27 cellular contexts compared by ENCODE assay signal in genomic region chr7:6035165-6035564, GRCh38. TPM values are rescaled to one million over a fixed set of nuclear protein-coding genes. Genes with fewer than 3 reads are reported as not detected.
A peak's percentile ranks its signal among the peaks of the same experiment; 100 is the strongest.
DNase-seq lines count a peak whose midpoint lies in the region; ATAC-seq, FAIRE-seq and TF ChIP-seq lines count a peak whose summit lies in the region.
"Had no signal": no experiment of that assay in that cellular context is flagged by ENCODE, and none has a peak within 500 bp of the region (broad histone marks: within the 10 kb centered on the region; RNA-seq: fewer than 3 reads in every experiment).

No MANE protein-coding gene starts in this region.

- H3K36me3 Mint-ChIP-seq in H9 (ENCODE audit: insufficient read depth in 1 of 3, low read depth in 3 of 3) (peaks cover 37 to 85% (median 77%) of the 10 kb centered on the region in 3 experiments), endodermal cell (ENCODE audit: low read depth) (peaks cover 74% of the 10 kb centered on the region)

- H3K27me3 ChIP-seq in H9 (ENCODE audit: insufficient read depth, low read length) (no peaks in the 10 kb centered on the region), endodermal cell (ENCODE audit: control insufficient read depth, insufficient read depth, low read length, poor library complexity, severe bottlenecking) (no peaks in the 10 kb centered on the region), trophoblast cell (ENCODE audit: insufficient read depth, low read length) (no peaks in the 10 kb centered on the region), WERI-Rb-1 (ENCODE audit: insufficient read depth, low read depth, severe bottlenecking) (no peaks in the 10 kb centered on the region)
- H3K27me3 ChIP-seq: BE2C; BLaER1 treated with 17β-estradiol and CSF1 and Interleukin-3, amounts not matched to agents 10 nM and 100 nM had no signal

- no peak overlapping the region for H4K12ac ChIP-seq in trophoblast cell (ENCODE audit: low read depth, low read length)

- DNase-seq in H9 = no peak
- DNase-seq in endodermal cell = peak; percentile 30
- DNase-seq in trophoblast cell = no peak
- no peak for DNase-seq in urothelium cell line (ENCODE audit: low spot score)
- no peak for DNase-seq in WERI-Rb-1
- DNase-seq: 8988T; ACHN; AML-193; BE2C; CD4-positive, alpha-beta T cell; CD8-positive, alpha-beta memory T cell; DMS 273 treated with DMSO at 0.1 percent for 48 hours; DMS79; EL; GDM1; GM23248; HFFc6 had no signal

- WGBS in H9 (ENCODE audit: extremely low coverage, insufficient read length, low lambda C conversion rate) = no CpG with 5 or more reads among the region's 10 CpGs
- WGBS in endodermal cell (ENCODE audit: insufficient coverage in 1 of 2, insufficient read length in 1 of 2), 2 experiments = 96% methylated on average over 9 to 10 of the region's 10 CpGs
- WGBS in trophoblast cell (ENCODE audit: extremely low coverage, insufficient coverage, insufficient read length) = no CpG with 5 or more reads among the region's 10 CpGs

- 0 out of 2 replicates have a peak, but pooled peaks cover 2% of the 10 kb centered on the region for H3K79me2 ChIP-seq in H9 (ENCODE audit: insufficient read depth, low read length)
- H3K79me2 ChIP-seq in trophoblast cell (ENCODE audit: control insufficient read depth, insufficient read depth, low read length, poor library complexity) = no peaks in the 10 kb centered on the region

- H2AK5ac ChIP-seq in H9 (ENCODE audit: insufficient read length, low read length) = no peak overlapping the region
- H2AK5ac ChIP-seq in trophoblast cell (ENCODE audit: low read length) = no peak overlapping the region

- H2BK20ac ChIP-seq in H9 (ENCODE audit: low read depth, low read length, poor library complexity, severe bottlenecking) = no peak overlapping the region

- no peaks in the 10 kb centered on the region for H3K4me1 Mint-ChIP-seq in H9
- no peaks in the 10 kb centered on the region for H3K4me1 Mint-ChIP-seq in endodermal cell

- no peak overlapping the region for H4K8ac ChIP-seq in H9 (replicated peaks; ENCODE audit: insufficient read length, low read depth, low read length)
- H4K8ac ChIP-seq in trophoblast cell (ENCODE audit: low read depth, low read length) = no peak overlapping the region

- no peak overlapping the region for H3K4ac ChIP-seq in H9 (ENCODE audit: low read depth, low read length)
- H3K4ac ChIP-seq in trophoblast cell (ENCODE audit: low read depth, low read length) = no peak overlapping the region

- no peak overlapping the region for H3K23ac ChIP-seq in H9 (ENCODE audit: insufficient read length, low read depth, low read length)
- H3K23ac ChIP-seq in trophoblast cell (ENCODE audit: low read length) = peak overlapping the region; percentile 50

- no peaks in the 10 kb centered on the region for H3K9me3 ChIP-seq in H9 (ENCODE audit: control insufficient read depth, low read depth, low read length)
- H3K9me3 ChIP-seq in endodermal cell (ENCODE audit: control insufficient read depth, low read length) = no peaks in the 10 kb centered on the region
- H3K9me3 ChIP-seq in trophoblast cell (ENCODE audit: insufficient read depth, low read depth, low read length) = peaks cover 4% of the 10 kb centered on the region
- H3K9me3 ChIP-seq in WERI-Rb-1 (ENCODE audit: severe bottlenecking) = no peaks in the 10 kb centered on the region
- H3K9me3 ChIP-seq: A549; BE2C; BLaER1 treated with 17β-estradiol and CSF1 and Interleukin-3, amounts not matched to agents 10 nM and 100 nM; HAP-1 had no signal

- H3K9me3 Mint-ChIP-seq in H9 = no peaks in the 10 kb centered on the region
- no peaks in the 10 kb centered on the region for H3K9me3 Mint-ChIP-seq in endodermal cell
- H3K9me3 Mint-ChIP-seq: CD14-positive monocyte; CD4-positive, alpha-beta T cell; CD8-positive, alpha-beta memory T cell; HFFc6 had no signal

- no peak overlapping the region for H3T11ph ChIP-seq in H9 (ENCODE audit: low read length)

- H3K4me3 ChIP-seq in endodermal cell (ENCODE audit: low read length) (no peak overlapping the region), trophoblast cell (ENCODE audit: low read depth, low read length) (no peak overlapping the region), WERI-Rb-1 (ENCODE audit: low read depth, low read length) (no peak overlapping the region)
- H3K4me3 ChIP-seq: A549; BLaER1 treated with 17β-estradiol and CSF1 and Interleukin-3, amounts not matched to agents 10 nM and 100 nM; GM12878; GM23248; HAP-1 had no signal

- H4K20me1 ChIP-seq in H9 (ENCODE audit: control insufficient read depth, insufficient read depth, insufficient read length) = no peaks in the 10 kb centered on the region

- no peak overlapping the region for H4K5ac ChIP-seq in H9 (ENCODE audit: insufficient read length, low read depth, low read length)

- H3K27ac ChIP-seq in H9 (ENCODE audit: insufficient read length, low read depth, low read length) = no peak overlapping the region
- H3K27ac ChIP-seq in endodermal cell (ENCODE audit: low read depth, low read length) = no peak overlapping the region
- H3K27ac ChIP-seq in trophoblast cell (ENCODE audit: low read depth, low read length) = no peak overlapping the region
- H3K27ac ChIP-seq in WERI-Rb-1 = no peak overlapping the region
- H3K27ac ChIP-seq: A549; BLaER1 treated with 17β-estradiol and CSF1 and Interleukin-3, amounts not matched to agents 10 nM and 100 nM; GM23248 had no signal

- H3K4me1 ChIP-seq in H9 (ENCODE audit: insufficient read depth, low read length) = no peaks in the 10 kb centered on the region
- H3K4me1 ChIP-seq in endodermal cell (ENCODE audit: control insufficient read depth, insufficient read depth, low read length) = no peaks in the 10 kb centered on the region
- no peaks in the 10 kb centered on the region for H3K4me1 ChIP-seq in trophoblast cell (ENCODE audit: control insufficient read depth in 1 of 2, insufficient read depth in 2 of 2, low read length in 2 of 2)
- H3K4me1 ChIP-seq: A549; BE2C; BLaER1 treated with 17β-estradiol and CSF1 and Interleukin-3, amounts not matched to agents 10 nM and 100 nM; HAP-1 had no signal

- H3K79me1 ChIP-seq in H9 (ENCODE audit: insufficient read depth, low read depth, low read length, poor library complexity, severe bottlenecking) (peaks cover 14% of the 10 kb centered on the region), trophoblast cell (ENCODE audit: low read length) (no peaks in the 10 kb centered on the region)

- peak overlapping the region in 2 of 3 experiments; percentile 18 to 89; a peak in 3 of 7 replicates for H3K27ac Mint-ChIP-seq in H9
- no peak overlapping the region for H3K27ac Mint-ChIP-seq in endodermal cell
- H3K27ac Mint-ChIP-seq: HFFc6 had no signal

- H3K14ac ChIP-seq in H9 (ENCODE audit: insufficient read depth, low read length) (no peak overlapping the region), trophoblast cell (ENCODE audit: low read length) (no peak overlapping the region)

- H2BK5ac ChIP-seq in H9 (ENCODE audit: insufficient read length, low read length) = no peak overlapping the region
- no peak overlapping the region for H2BK5ac ChIP-seq in trophoblast cell (ENCODE audit: low read depth, low read length, poor library complexity)

- FAIRE-seq in urothelium cell line (lab: Jason Lieb, UNC) = peak; percentile 96
- FAIRE-seq: A549, D721Med, GM12878, GM19239, H1 had no signal

- H2BK120ac ChIP-seq in H9 (ENCODE audit: low read depth, low read length, poor library complexity, severe bottlenecking) (no peak overlapping the region), trophoblast cell (ENCODE audit: insufficient read depth, low read length, poor library complexity) (no peak overlapping the region)

- H3K4me3 Mint-ChIP-seq in H9 = no peak overlapping the region
- H3K4me3 Mint-ChIP-seq in endodermal cell = no peak overlapping the region
- H3K4me3 Mint-ChIP-seq: CD14-positive monocyte; CD4-positive, alpha-beta T cell; CD8-positive, alpha-beta memory T cell; HFFc6 had no signal

- H3K27me3 Mint-ChIP-seq in H9 (ENCODE audit: low read depth) = no peaks in the 10 kb centered on the region
- no peaks in the 10 kb centered on the region for H3K27me3 Mint-ChIP-seq in endodermal cell (ENCODE audit: insufficient read depth)
- H3K27me3 Mint-ChIP-seq: CD4-positive, alpha-beta T cell; CD8-positive, alpha-beta memory T cell had no signal

- TF ChIP-seq CTCF in H9 (conservative IDR thresholded peaks at IDR 0.05) (no peak), endodermal cell (conservative IDR thresholded peaks at IDR 0.05) (no peak), WERI-Rb-1 (IDR thresholded peaks at IDR 0.05; ENCODE audit: low read depth, low read length) (no peak)

- H3K56ac ChIP-seq in H9 (ENCODE audit: insufficient read length, low read depth, low read length) = no peak overlapping the region

- H2BK15ac ChIP-seq in H9 (ENCODE audit: low read depth, low read length) = no peak overlapping the region

- no peak for ATAC-seq in HG02973 (IDR thresholded peaks at IDR 0.05; ENCODE audit: unreplicated experiment)
- no peak for ATAC-seq in HG03095 (IDR thresholded peaks at IDR 0.05; ENCODE audit: unreplicated experiment)
- ATAC-seq: A549, GM12878 had no signal

- H3K36me3 ChIP-seq in endodermal cell (ENCODE audit: control insufficient read depth, insufficient read depth, low read length) (peaks cover 88% of the 10 kb centered on the region), trophoblast cell (ENCODE audit: control insufficient read depth in 1 of 2, insufficient read depth in 2 of 2, low read length in 2 of 2) (peaks cover 44 to 56% of the 10 kb centered on the region in 2 experiments), WERI-Rb-1 (peaks cover 79% of the 10 kb centered on the region)

- H3K18ac ChIP-seq in H9 (ENCODE audit: insufficient read length, low read depth, low read length) (no peak overlapping the region), trophoblast cell (ENCODE audit: low read length) (no peak overlapping the region)

- H3K4me2 ChIP-seq in H9 (ENCODE audit: insufficient read depth, insufficient read length, low read length) (no peak overlapping the region), trophoblast cell (ENCODE audit: low read length) (no peak overlapping the region)
- H3K4me2 ChIP-seq: A549; BLaER1 treated with 17β-estradiol and CSF1 and Interleukin-3, amounts not matched to agents 10 nM and 100 nM had no signal

- H3K23me2 ChIP-seq in H9 (ENCODE audit: insufficient read length, low read depth, low read length, poor library complexity, severe bottlenecking) = no peaks in the 10 kb centered on the region

- H4K91ac ChIP-seq in H9 (ENCODE audit: insufficient read length, low read depth, low read length) (no peak overlapping the region), trophoblast cell (ENCODE audit: low read depth, low read length) (no peak overlapping the region)

- H2BK12ac ChIP-seq in H9 (ENCODE audit: insufficient read length, low read depth, low read length) (no peak overlapping the region), trophoblast cell (ENCODE audit: low read length) (no peak overlapping the region)

- H3K9ac ChIP-seq in H9 (ENCODE audit: extremely low read depth, insufficient read length, low read length) = no peak overlapping the region
- H3K9ac ChIP-seq in endodermal cell (ENCODE audit: extremely low read depth, low read length, poor library complexity, severe bottlenecking) = no peak overlapping the region
- H3K9ac ChIP-seq in trophoblast cell (ENCODE audit: low read length) = no peak overlapping the region
- H3K9ac ChIP-seq: BLaER1 treated with 17β-estradiol and CSF1 and Interleukin-3, amounts not matched to agents 10 nM and 100 nM; GM23248 had no signal

- no peak overlapping the region for H2AFZ ChIP-seq in H9 (ENCODE audit: low read length)
- no peak overlapping the region for H2AFZ ChIP-seq in trophoblast cell (ENCODE audit: insufficient read depth, low read length, poor library complexity)
- H2AFZ ChIP-seq: GM23248 had no signal

RNA-seq across cellular contexts. Expression of gene ANKRD61, which starts 4.0 kb away (rescaled TPM):
- total RNA-seq in H9 (2021) (0.24 TPM in 1 of 2 replicates, not detected in the other), endodermal cell (not detected)
- polyA plus RNA-seq in endodermal cell (2013, experiment 1 of 2) = 0.43 TPM
- polyA plus RNA-seq in endodermal cell (2013, experiment 2 of 2) = 0.66 TPM
- 0.15 and 0.18 TPM in 2 replicates for polyA plus RNA-seq in trophoblast cell (2013)
- total RNA-seq: CD4-positive, alpha-beta T cell; GM23248 had no signal
- polyA plus RNA-seq: CD14-positive monocyte; CD8-positive, alpha-beta memory T cell had no signal

RNA-seq across cellular contexts. Expression of gene EIF2AK1, which starts 23.8 kb away (rescaled TPM):
- 107 and 112 TPM in 2 replicates for total RNA-seq in H9 (2021)
- total RNA-seq in endodermal cell = 100 to 1,000 TPM; 106 to 116 TPM
- polyA plus RNA-seq in endodermal cell (2013, experiment 1 of 2) = 109 TPM
- polyA plus RNA-seq in endodermal cell (2013, experiment 2 of 2) = 99.3 TPM
- polyA plus RNA-seq in trophoblast cell (2013) = 122 and 129 TPM in 2 replicates

RNA-seq across cellular contexts. Expression of gene AIMP2, which starts 26.1 kb away (rescaled TPM):
- 77.6 and 78.2 TPM in 2 replicates for total RNA-seq in H9 (2021)
- 10 to 100 TPM; 48.6 to 60.1 TPM for total RNA-seq in endodermal cell
- polyA plus RNA-seq in endodermal cell (2013, experiment 1 of 2) = 49.4 TPM
- polyA plus RNA-seq in endodermal cell (2013, experiment 2 of 2) = 47.7 TPM
- polyA plus RNA-seq in trophoblast cell (2013) = 61.7 and 61.9 TPM in 2 replicates

RNA-seq across cellular contexts. Expression of gene PMS2, which starts 26.3 kb away (rescaled TPM):
- total RNA-seq in H9 (2021) (17.1 and 18.4 TPM in 2 replicates), endodermal cell (10 to 100 TPM; 19.6 to 22.1 TPM)
- polyA plus RNA-seq in endodermal cell (2013, experiment 1 of 2) = 13.5 TPM
- polyA plus RNA-seq in endodermal cell (2013, experiment 2 of 2) = 11.6 TPM
- polyA plus RNA-seq in trophoblast cell (2013) = 8.4 TPM in 2 replicates
